37 cellular contexts compared by ENCODE assay signal in genomic region chr7:156139112-156139511, GRCh38.
DNase-seq lines count a peak whose midpoint lies in the region; ATAC-seq, FAIRE-seq and TF ChIP-seq lines count a peak whose summit lies in the region.
"Had no signal": no experiment of that assay in that cellular context is flagged by ENCODE, and none has a peak within 500 bp of the region (broad histone marks: within the 10 kb centered on the region; RNA-seq: fewer than 3 reads in every experiment).

No MANE protein-coding gene starts in this region.

- no peaks in the 10 kb centered on the region for H3K79me1 ChIP-seq in mesendoderm (ENCODE audit: low read length)

- no peak overlapping the region for H3K4me2 ChIP-seq in K562 (ENCODE audit: insufficient read depth, low read length)
- H3K4me2 ChIP-seq in mesendoderm (ENCODE audit: low read length) = no peak overlapping the region
- H3K4me2 ChIP-seq: A549; BLaER1; BLaER1 treated with 17β-estradiol and CSF1 and Interleukin-3, amounts not matched to agents 10 nM and 100 nM had no signal

- DNase-seq in K562 (ENCODE audit: extremely low read depth in 1 of 4, low spot score in 3 of 4) (no peak), endodermal cell (peak; percentile 9), islet precursor cell (peak; percentile 10), vagina (ENCODE audit: extremely low spot score in 2 of 2) (peak; percentile 54 to 55), mesendoderm (no peak), GM20000 (ENCODE audit: low spot score) (no peak), caudate nucleus (lab: John Stamatoyannopoulos, UW) (no peak)
- DNase-seq in activated CD8-positive, alpha-beta memory T cell treated with anti-CD3 and anti-CD28 coated beads, Interleukin-2, amount 10 ng/mL, durations not matched to agents 7 days and 5 days = no peak
- DNase-seq: 8988T; ACHN; AML-193; BE2C; C1 segment of cervical spinal cord; Caco-2; Calu3; CD4-positive, alpha-beta memory T cell; CD4-positive, alpha-beta T cell; CD4-positive, CD25-positive, alpha-beta regulatory T cell; CD8-positive, alpha-beta memory T cell; CD8-positive, alpha-beta T cell; COR-L47; DMS 273 treated with DMSO at 0.1 percent for 48 hours; DMS153; DMS53; DMS79; DMS79 treated with DMSO at 0.1 percent for 48 hours; DND-41; EL had no signal

- H3K36me3 ChIP-seq in K562 (ENCODE audit: control insufficient read depth, insufficient read depth, low read length) = no peaks in the 10 kb centered on the region
- no peaks in the 10 kb centered on the region for H3K36me3 ChIP-seq in endodermal cell (ENCODE audit: control insufficient read depth, insufficient read depth, low read length)
- H3K36me3 ChIP-seq in vagina = no peaks in the 10 kb centered on the region
- no peaks in the 10 kb centered on the region for H3K36me3 ChIP-seq in mesendoderm (ENCODE audit: control insufficient read depth, insufficient read depth, low read length)
- H3K36me3 ChIP-seq: BE2C; BLaER1; BLaER1 treated with 17β-estradiol and CSF1 and Interleukin-3, amounts not matched to agents 10 nM and 100 nM had no signal

- H2AK5ac ChIP-seq in mesendoderm (ENCODE audit: low read length) = no peak overlapping the region

- TF ChIP-seq POLR2A in K562 (conservative IDR thresholded peaks at IDR 0.05) (no peak), vagina (IDR thresholded peaks at IDR 0.05) (no peak)

- FAIRE-seq in K562 (lab: Jason Lieb, UNC) = no peak
- FAIRE-seq: A204.1, A549, D721Med had no signal

- H3K4me3 ChIP-seq in K562 (no peak overlapping the region), endodermal cell (ENCODE audit: low read length) (no peak overlapping the region), vagina (no peak overlapping the region), mesendoderm (ENCODE audit: low read length) (no peak overlapping the region)
- H3K4me3 ChIP-seq: A549; BLaER1; BLaER1 treated with 17β-estradiol and CSF1 and Interleukin-3, amounts not matched to agents 10 nM and 100 nM had no signal

- no peak for TF ChIP-seq RAD21 in K562 (CRISPR knock-in tag; conservative IDR thresholded peaks at IDR 0.05 in 1 of 2, IDR thresholded peaks at IDR 0.05 in 1 of 2)

- H3K27me3 ChIP-seq in K562 (ENCODE audit: control insufficient read depth in 2 of 2, insufficient read depth in 2 of 2, low read length in 2 of 2) (peaks cover 17 to 43% of the 10 kb centered on the region in 2 experiments; a peak in 4 of 5 replicates), endodermal cell (ENCODE audit: control insufficient read depth, insufficient read depth, low read length, poor library complexity, severe bottlenecking) (no peaks in the 10 kb centered on the region), vagina (no peaks in the 10 kb centered on the region), mesendoderm (ENCODE audit: insufficient read depth, low read length, poor library complexity) (no peaks in the 10 kb centered on the region)
- H3K27me3 ChIP-seq: BLaER1; BLaER1 treated with 17β-estradiol and CSF1 and Interleukin-3, amounts not matched to agents 10 nM and 100 nM had no signal

- no peak for ATAC-seq in K562
- ATAC-seq in activated CD8-positive, alpha-beta memory T cell treated with anti-CD3 and anti-CD28 coated beads, Interleukin-2, amount 10 ng/mL, durations not matched to agents 7 days and 5 days = no peak
- ATAC-seq: A549; CD8-positive, alpha-beta T cell had no signal

- no peak overlapping the region for H3K4ac ChIP-seq in mesendoderm (ENCODE audit: low read depth, low read length)

- H2AFZ ChIP-seq in K562 (ENCODE audit: low read depth, low read length) = no peak overlapping the region

- no peak overlapping the region for H3K4me3 Mint-ChIP-seq in endodermal cell
- no peak overlapping the region for H3K4me3 Mint-ChIP-seq in activated CD8-positive, alpha-beta memory T cell treated with anti-CD3 and anti-CD28 coated beads, Interleukin-2, amount 10 ng/mL, durations not matched to agents 7 days and 5 days
- H3K4me3 Mint-ChIP-seq: B cell; CD14-positive monocyte; CD4-positive, alpha-beta memory T cell; CD4-positive, alpha-beta T cell; CD4-positive, CD25-positive, alpha-beta regulatory T cell; CD8-positive, alpha-beta memory T cell; CD8-positive, alpha-beta T cell had no signal

- H3K27ac ChIP-seq in K562 (ENCODE audit: extremely low read depth, low read depth, low read length) (no peak overlapping the region), endodermal cell (ENCODE audit: low read depth, low read length) (no peak overlapping the region), vagina (no peak overlapping the region), mesendoderm (ENCODE audit: low read depth, low read length) (no peak overlapping the region), caudate nucleus (ENCODE audit: low read depth, low read length) (no peak overlapping the region)
- H3K27ac ChIP-seq: 22Rv1; A549; BLaER1; BLaER1 treated with 17β-estradiol and CSF1 and Interleukin-3, amounts not matched to agents 10 nM and 100 nM; C4-2B had no signal

- no peak overlapping the region for H2BK5ac ChIP-seq in mesendoderm (ENCODE audit: low read length)

- H3K18ac ChIP-seq in mesendoderm (ENCODE audit: low read length) = no peak overlapping the region

- no peaks in the 10 kb centered on the region for H3K27me3 Mint-ChIP-seq in endodermal cell (ENCODE audit: insufficient read depth)
- no peaks in the 10 kb centered on the region for H3K27me3 Mint-ChIP-seq in activated CD8-positive, alpha-beta memory T cell treated with anti-CD3 and anti-CD28 coated beads, Interleukin-2, amount 10 ng/mL, durations not matched to agents 7 days and 5 days

- WGBS in K562 (ENCODE audit: insufficient coverage, low coverage, missing lambda C conversion rate) = under 1% methylated on average over 7 of the region's 7 CpGs
- 89 to 93% methylated on average over 7 of the region's 7 CpGs for WGBS in endodermal cell (ENCODE audit: insufficient coverage in 1 of 2, insufficient read length in 1 of 2), 2 experiments
- WGBS in mesendoderm (ENCODE audit: extremely low coverage, insufficient coverage, low lambda C conversion rate) = no CpG with 5 or more reads among the region's 7 CpGs

- H4K5ac ChIP-seq in mesendoderm (ENCODE audit: low read length) = no peak overlapping the region

- intact Hi-C loops in K562 (cut with micrococcal nuclease) = no loop called here
- intact Hi-C loops in vagina (cut with DNase I) = no loop called here

- no peaks in the 10 kb centered on the region for H3K4me1 ChIP-seq in K562 (replicated peaks in 1 of 2; ENCODE audit: control insufficient read depth in 2 of 2, insufficient read depth in 2 of 2, low read length in 2 of 2)
- no peaks in the 10 kb centered on the region for H3K4me1 ChIP-seq in endodermal cell (ENCODE audit: control insufficient read depth, insufficient read depth, low read length)
- H3K4me1 ChIP-seq in vagina = no peaks in the 10 kb centered on the region
- no peaks in the 10 kb centered on the region for H3K4me1 ChIP-seq in mesendoderm (ENCODE audit: control insufficient read depth, low read depth, low read length)
- H3K4me1 ChIP-seq: A549, BE2C, Caco-2 had no signal

- H4K8ac ChIP-seq in mesendoderm (ENCODE audit: low read depth, low read length) = no peak overlapping the region

- H3K9ac ChIP-seq in K562 (ENCODE audit: insufficient read depth in 1 of 2, low read depth in 2 of 2, low read length in 2 of 2) = no peak overlapping the region
- no peak overlapping the region for H3K9ac ChIP-seq in endodermal cell (ENCODE audit: extremely low read depth, low read length, poor library complexity, severe bottlenecking)
- H3K9ac ChIP-seq in mesendoderm (ENCODE audit: low read length) = no peak overlapping the region
- H3K9ac ChIP-seq: BLaER1; BLaER1 treated with 17β-estradiol and CSF1 and Interleukin-3, amounts not matched to agents 10 nM and 100 nM had no signal

- in situ Hi-C loops in K562 (cut with MboI) = no loop called here

- no peak overlapping the region for H3K23ac ChIP-seq in mesendoderm (ENCODE audit: low read length)

- no TSS peak for BruUV-seq in K562 (replicated peaks; lab: Mats Ljungman, UMichigan)

- H3K4me1 Mint-ChIP-seq in endodermal cell = no peaks in the 10 kb centered on the region
- H3K4me1 Mint-ChIP-seq in activated CD8-positive, alpha-beta memory T cell treated with anti-CD3 and anti-CD28 coated beads, Interleukin-2, amount 10 ng/mL, durations not matched to agents 7 days and 5 days = no peaks in the 10 kb centered on the region
- H3K4me1 Mint-ChIP-seq: B cell; CD14-positive monocyte; CD4-positive, alpha-beta memory T cell; CD4-positive, CD25-positive, alpha-beta regulatory T cell; CD8-positive, alpha-beta memory T cell had no signal

- no peak overlapping the region for H2BK120ac ChIP-seq in mesendoderm (ENCODE audit: low read depth, low read length)

- no peaks in the 10 kb centered on the region for H3K9me1 ChIP-seq in K562 (ENCODE audit: control insufficient read depth, insufficient read depth, low read length)

- H3K9me3 ChIP-seq in K562 (replicated peaks; ENCODE audit: control insufficient read depth, insufficient read depth, low read depth, low read length) (no peaks in the 10 kb centered on the region), endodermal cell (ENCODE audit: control insufficient read depth, low read length) (no peaks in the 10 kb centered on the region), vagina (no peaks in the 10 kb centered on the region)
- H3K9me3 ChIP-seq: A549; BE2C; BLaER1; BLaER1 treated with 17β-estradiol and CSF1 and Interleukin-3, amounts not matched to agents 10 nM and 100 nM; Caco-2 had no signal

- TF ChIP-seq CTCF in K562 (IDR thresholded peaks at IDR 0.05 in 2 of 3, conservative IDR thresholded peaks at IDR 0.05 in 1 of 3; ENCODE audit: insufficient read depth in 2 of 3, low read depth in 1 of 3, low read length in 3 of 3) (no peak), endodermal cell (conservative IDR thresholded peaks at IDR 0.05) (no peak), vagina (IDR thresholded peaks at IDR 0.05) (no peak), GM20000 (IDR thresholded peaks at IDR 0.05; ENCODE audit: extremely low read depth, missing control alignments) (no peak)

- no peak overlapping the region for H3K56ac ChIP-seq in mesendoderm (ENCODE audit: low read length)

- no peak for TF ChIP-seq EP300 in K562 (IDR thresholded peaks at IDR 0.05; ENCODE audit: low read length)

- H3K79me2 ChIP-seq in K562 (ENCODE audit: control insufficient read depth, insufficient read depth, low read length) (no peaks in the 10 kb centered on the region), mesendoderm (ENCODE audit: control insufficient read depth, insufficient read depth, low read length) (no peaks in the 10 kb centered on the region)

- H4K20me1 ChIP-seq in K562 (replicated peaks; ENCODE audit: control insufficient read depth, insufficient read depth, low read length) = no peaks in the 10 kb centered on the region
- H4K20me1 ChIP-seq: BLaER1; BLaER1 treated with 17β-estradiol and CSF1 and Interleukin-3, amounts not matched to agents 10 nM and 100 nM had no signal

- H3K9me3 Mint-ChIP-seq in endodermal cell = peaks cover 3% of the 10 kb centered on the region
- H3K9me3 Mint-ChIP-seq in activated CD8-positive, alpha-beta memory T cell treated with anti-CD3 and anti-CD28 coated beads, Interleukin-2, amount 10 ng/mL, durations not matched to agents 7 days and 5 days (ENCODE audit: low read depth) = no peaks in the 10 kb centered on the region
- H3K9me3 Mint-ChIP-seq: CD4-positive, alpha-beta T cell; CD8-positive, alpha-beta memory T cell had no signal

- CTCF ChIA-PET in K562 (lab: Yijun Ruan, JAX; ENCODE audit: low intra/inter-chr PET ratio) = no interaction called here
- CTCF ChIA-PET in activated CD8-positive, alpha-beta memory T cell treated with anti-CD3 and anti-CD28 coated beads, Interleukin-2, amount 10 ng/mL, durations not matched to agents 7 days and 5 days (lab: Charles Lee) = no interaction called here

- H3K27ac Mint-ChIP-seq in endodermal cell = no peak overlapping the region
- H3K27ac Mint-ChIP-seq in activated CD8-positive, alpha-beta memory T cell treated with anti-CD3 and anti-CD28 coated beads, Interleukin-2, amount 10 ng/mL, durations not matched to agents 7 days and 5 days = no peak overlapping the region
- H3K27ac Mint-ChIP-seq: B cell; CD14-positive monocyte; CD4-positive, alpha-beta memory T cell; CD4-positive, alpha-beta T cell; CD4-positive, CD25-positive, alpha-beta regulatory T cell; CD8-positive, alpha-beta memory T cell; CD8-positive, alpha-beta T cell had no signal

- H3K36me3 Mint-ChIP-seq in endodermal cell (ENCODE audit: low read depth) = no peaks in the 10 kb centered on the region
- no peaks in the 10 kb centered on the region for H3K36me3 Mint-ChIP-seq in activated CD8-positive, alpha-beta memory T cell treated with anti-CD3 and anti-CD28 coated beads, Interleukin-2, amount 10 ng/mL, durations not matched to agents 7 days and 5 days
- H3K36me3 Mint-ChIP-seq: CD14-positive monocyte; CD4-positive, alpha-beta memory T cell; CD4-positive, CD25-positive, alpha-beta regulatory T cell; CD8-positive, alpha-beta memory T cell; CD8-positive, alpha-beta T cell had no signal

- H2BK15ac ChIP-seq in mesendoderm (replicated peaks; ENCODE audit: low read depth) = no peak overlapping the region

- POLR2A ChIA-PET in K562 (lab: Yijun Ruan, JAX) = interaction anchor here (0.6 kb wide), 1 partner anchor 29 kb away, joined by 3 read pairs; no protein-coding TSS in a partner anchor

Comparison
In these comparisons a context has a peak if more than half of its experiments do, and no peak if none do; other contexts are left out.
1. DNase-seq: peak in endodermal cell (single experiment), islet precursor cell (single experiment) and vagina (2 of 2); none in K562 (0 of 4), mesendoderm (single experiment), activated CD8-positive, alpha-beta memory T cell treated with anti-CD3 and anti-CD28 coated beads, Interleukin-2, amount 10 ng/mL, durations not matched to agents 7 days and 5 days (single experiment), GM20000 (single experiment) and caudate nucleus (0 of 61).